9 cellular contexts compared by ENCODE assay signal in genomic region chr4:147799986-147800555, GRCh38.
DNase-seq lines count a peak whose midpoint lies in the region; ATAC-seq and TF ChIP-seq lines count a peak whose summit lies in the region.
"Had no signal": no experiment of that assay in that cellular context is flagged by ENCODE, and none has a peak within 500 bp of the region (broad histone marks: within the 10 kb centered on the region; RNA-seq: fewer than 3 reads in every experiment).

No MANE protein-coding gene starts in this region.

- H3K4me1 Mint-ChIP-seq in T-helper 2 cell treated with Interferon-gamma antibody and Interleukin-4, amounts not matched to agents 5 μg/mL and 100 μg/mL, for 36 hours (ENCODE audit: low read depth): peaks cover 72% of the 10 kb centered on the region

- no peaks in the 10 kb centered on the region for H3K9me3 ChIP-seq in breast epithelium

- H3K4me3 Mint-ChIP-seq in T-helper 2 cell treated with Interferon-gamma antibody and Interleukin-4, amounts not matched to agents 5 μg/mL and 100 μg/mL, for 36 hours: peak overlapping the region; percentile 82

- no peak overlapping the region for H3K4me3 ChIP-seq in breast epithelium

- TF ChIP-seq CTCF in breast epithelium (IDR thresholded peaks at IDR 0.05): no peak

- intact Hi-C loops in posterior vena cava (cut with DNase I) (no loop called here), breast epithelium (cut with DNase I; ENCODE audit: low total_unique reads) (no loop called here)

- ATAC-seq in GM18873 (IDR thresholded peaks at IDR 0.05; ENCODE audit: low FRiP score, unreplicated experiment): peak; percentile 98
- peak; percentile 89 for ATAC-seq in HG02970 (IDR thresholded peaks at IDR 0.05; ENCODE audit: low FRiP score, unreplicated experiment)
- ATAC-seq: Panc1 had no signal

- no peaks in the 10 kb centered on the region for H3K36me3 ChIP-seq in breast epithelium

- no peaks in the 10 kb centered on the region for H3K9me3 Mint-ChIP-seq in T-helper 2 cell treated with Interferon-gamma antibody and Interleukin-4, amounts not matched to agents 5 μg/mL and 100 μg/mL, for 36 hours

- TF ChIP-seq POLR2A in breast epithelium (IDR thresholded peaks at IDR 0.05): no peak

- no peaks in the 10 kb centered on the region for H3K27me3 Mint-ChIP-seq in T-helper 2 cell treated with Interferon-gamma antibody and Interleukin-4, amounts not matched to agents 5 μg/mL and 100 μg/mL, for 36 hours (ENCODE audit: low read depth)

- H3K4me1 ChIP-seq in breast epithelium: no peaks in the 10 kb centered on the region

- DNase-seq in T-helper 2 cell treated with Interferon-gamma antibody and Interleukin-4, amounts not matched to agents 5 μg/mL and 100 μg/mL, for 36 hours (ENCODE audit: low spot score): peak; percentile 83
- DNase-seq in dermis microvascular lymphatic vessel endothelial cell (ENCODE audit: low read depth in 2 of 2) (peak; percentile 10 to 61), posterior vena cava (ENCODE audit: low spot score) (no peak), GOT3 (lab: John Stamatoyannopoulos, UW) (no peak), breast epithelium (ENCODE audit: low spot score in 2 of 2) (no peak)
- DNase-seq in stimulated activated CD8-positive, alpha-beta memory T cell treated with anti-CD3 and anti-CD28 coated beads, Interleukin-4, amount 100 ng/mL, for 24 hours (ENCODE audit: low read depth): peak; percentile 46

- H3K27ac ChIP-seq in breast epithelium: peak overlapping the region in 1 of 2 donors; percentile 44

- H3K27me3 ChIP-seq in breast epithelium: no peaks in the 10 kb centered on the region

- peaks cover 25% of the 10 kb centered on the region for H3K36me3 Mint-ChIP-seq in T-helper 2 cell treated with Interferon-gamma antibody and Interleukin-4, amounts not matched to agents 5 μg/mL and 100 μg/mL, for 36 hours (ENCODE audit: low read depth)

- H3K27ac Mint-ChIP-seq in T-helper 2 cell treated with Interferon-gamma antibody and Interleukin-4, amounts not matched to agents 5 μg/mL and 100 μg/mL, for 36 hours: peak overlapping the region; percentile 86

Comparison
In these comparisons a context has a peak if more than half of its experiments do, and no peak if none do; other contexts are left out.
1. DNase-seq: peak in T-helper 2 cell treated with Interferon-gamma antibody and Interleukin-4, amounts not matched to agents 5 μg/mL and 100 μg/mL, for 36 hours (single experiment), dermis microvascular lymphatic vessel endothelial cell (2 of 2) and stimulated activated CD8-positive, alpha-beta memory T cell treated with anti-CD3 and anti-CD28 coated beads, Interleukin-4, amount 100 ng/mL, for 24 hours (single experiment); none in posterior vena cava (single experiment), GOT3 (single experiment) and breast epithelium (0 of 2).